ENCODE assay signal across 12 cellular contexts in genomic region chr10:69721690-69722310, GRCh38.
A peak's percentile ranks its signal among the peaks of the same experiment; 100 is the strongest.
DNase-seq lines count a peak whose midpoint lies in the region; ATAC-seq and TF ChIP-seq lines count a peak whose summit lies in the region.
"Had no signal": no experiment of that assay in that cellular context is flagged by ENCODE, and none has a peak within 500 bp of the region (broad histone marks: within the 10 kb centered on the region; RNA-seq: fewer than 3 reads in every experiment).

No MANE protein-coding gene starts in this region.

- H3K9me3 ChIP-seq in endodermal cell (ENCODE audit: control insufficient read depth, low read length), result peaks cover 8% of the 10 kb centered on the region

- H3K4me1 Mint-ChIP-seq in endodermal cell, result peaks cover 25% of the 10 kb centered on the region
- no peaks in the 10 kb centered on the region for H3K4me1 Mint-ChIP-seq in mesothelial cell of epicardium
- no peaks in the 10 kb centered on the region for H3K4me1 Mint-ChIP-seq in T-helper 2 cell treated with Interferon-gamma antibody and Interleukin-4, amounts not matched to agents 5 μg/mL and 100 μg/mL, for 36 hours (ENCODE audit: low read depth)
- H3K4me1 Mint-ChIP-seq: central memory CD8-positive, alpha-beta T cell had no signal

- 74 to 94% methylated on average over 5 to 10 of the region's 10 CpGs for WGBS in endodermal cell (ENCODE audit: insufficient coverage in 1 of 2, insufficient read length in 1 of 2), 2 experiments

- no peak overlapping the region for H3K4me3 ChIP-seq in AG10803 (ENCODE audit: low read length)
- H3K4me3 ChIP-seq in endodermal cell (ENCODE audit: low read length), result no peak overlapping the region

- H3K9me3 Mint-ChIP-seq in endodermal cell (peaks cover 14% of the 10 kb centered on the region), mesothelial cell of epicardium (peaks cover 3% of the 10 kb centered on the region)
- no peaks in the 10 kb centered on the region for H3K9me3 Mint-ChIP-seq in T-helper 2 cell treated with Interferon-gamma antibody and Interleukin-4, amounts not matched to agents 5 μg/mL and 100 μg/mL, for 36 hours
- H3K9me3 Mint-ChIP-seq: activated T-helper 1 cell treated with anti-CD3 and anti-CD28 coated beads, Interleukin-12 subunit alpha, Interleukin-12 subunit beta, Interleukin-2, Interleukin-4 antibody, amounts not matched to agents 30 ng/mL and 10 ng/mL and 1 ng/mL, durations not matched to agents 14 hours and 24 hours and 36 hours; central memory CD8-positive, alpha-beta T cell had no signal

- no peak for ATAC-seq in HG03280 (IDR thresholded peaks at IDR 0.05; ENCODE audit: unreplicated experiment)

- no peak overlapping the region for H3K27ac ChIP-seq in endodermal cell (ENCODE audit: low read depth, low read length)
- H3K27ac ChIP-seq: HL-60 had no signal

- H3K36me3 Mint-ChIP-seq in endodermal cell (ENCODE audit: low read depth) (no peaks in the 10 kb centered on the region), mesothelial cell of epicardium (no peaks in the 10 kb centered on the region)
- no peaks in the 10 kb centered on the region for H3K36me3 Mint-ChIP-seq in T-helper 2 cell treated with Interferon-gamma antibody and Interleukin-4, amounts not matched to agents 5 μg/mL and 100 μg/mL, for 36 hours (ENCODE audit: low read depth)

- H3K27ac Mint-ChIP-seq in endodermal cell, result peak overlapping the region; percentile 72
- H3K27ac Mint-ChIP-seq in mesothelial cell of epicardium, result no peak overlapping the region
- H3K27ac Mint-ChIP-seq in T-helper 2 cell treated with Interferon-gamma antibody and Interleukin-4, amounts not matched to agents 5 μg/mL and 100 μg/mL, for 36 hours, result no peak overlapping the region
- H3K27ac Mint-ChIP-seq: activated T-helper 1 cell treated with anti-CD3 and anti-CD28 coated beads, Interleukin-12 subunit alpha, Interleukin-12 subunit beta, Interleukin-2, Interleukin-4 antibody, amounts not matched to agents 30 ng/mL and 10 ng/mL and 1 ng/mL, durations not matched to agents 14 hours and 24 hours and 36 hours had no signal

- DNase-seq in AG10803 (ENCODE audit: low read depth) (peak; percentile 74), NCI-H2029 (lab: John Stamatoyannopoulos, UW) (peak; percentile 78), endodermal cell (peak; percentile 66), lung microvascular endothelial cell (ENCODE audit: low read depth in 2 of 2) (peak; percentile 41 to 90), mesothelial cell of epicardium (ENCODE audit: low spot score in 2 of 2, unreplicated experiment in 2 of 2) (no peak), OCI-M2 (lab: John Stamatoyannopoulos, UW; ENCODE audit: unreplicated experiment) (no peak)
- no peak for DNase-seq in T-helper 2 cell treated with Interferon-gamma antibody and Interleukin-4, amounts not matched to agents 5 μg/mL and 100 μg/mL, for 36 hours (ENCODE audit: low spot score)
- DNase-seq: NCI-H1436 treated with DMSO at 0.1 percent for 48 hours had no signal

- H3K4me3 Mint-ChIP-seq in endodermal cell (no peak overlapping the region), mesothelial cell of epicardium (no peak overlapping the region)
- no peak overlapping the region for H3K4me3 Mint-ChIP-seq in T-helper 2 cell treated with Interferon-gamma antibody and Interleukin-4, amounts not matched to agents 5 μg/mL and 100 μg/mL, for 36 hours
- H3K4me3 Mint-ChIP-seq: activated T-helper 1 cell treated with anti-CD3 and anti-CD28 coated beads, Interleukin-12 subunit alpha, Interleukin-12 subunit beta, Interleukin-2, Interleukin-4 antibody, amounts not matched to agents 30 ng/mL and 10 ng/mL and 1 ng/mL, durations not matched to agents 14 hours and 24 hours and 36 hours; central memory CD8-positive, alpha-beta T cell had no signal

- no peak overlapping the region for H3K9ac ChIP-seq in endodermal cell (ENCODE audit: extremely low read depth, low read length, poor library complexity, severe bottlenecking)

- H3K4me1 ChIP-seq in endodermal cell (ENCODE audit: control insufficient read depth, insufficient read depth, low read length), result no peaks in the 10 kb centered on the region

- H3K36me3 ChIP-seq in endodermal cell (ENCODE audit: control insufficient read depth, insufficient read depth, low read length), result no peaks in the 10 kb centered on the region

- H3K27me3 Mint-ChIP-seq in endodermal cell (ENCODE audit: insufficient read depth) (peaks cover 11% of the 10 kb centered on the region), mesothelial cell of epicardium (ENCODE audit: low read depth) (peaks cover 25% of the 10 kb centered on the region)
- H3K27me3 Mint-ChIP-seq in T-helper 2 cell treated with Interferon-gamma antibody and Interleukin-4, amounts not matched to agents 5 μg/mL and 100 μg/mL, for 36 hours (ENCODE audit: low read depth), result peaks cover 30% of the 10 kb centered on the region

- TF ChIP-seq CTCF in AG10803 (conservative IDR thresholded peaks at IDR 0.05; ENCODE audit: low read length), result no peak
- no peak for TF ChIP-seq CTCF in endodermal cell (conservative IDR thresholded peaks at IDR 0.05)
- TF ChIP-seq CTCF in mesothelial cell of epicardium (IDR thresholded peaks at IDR 0.05; ENCODE audit: unreplicated experiment), result no peak

- H3K27me3 ChIP-seq in endodermal cell (ENCODE audit: control insufficient read depth, insufficient read depth, low read length, poor library complexity, severe bottlenecking), result no peaks in the 10 kb centered on the region

Comparison
In these comparisons a context has a peak if more than half of its experiments do, and no peak if none do; other contexts are left out.
1. DNase-seq: peak in AG10803 (single experiment), NCI-H2029 (single experiment), endodermal cell (single experiment) and lung microvascular endothelial cell (2 of 2); none in mesothelial cell of epicardium (0 of 2), T-helper 2 cell treated with Interferon-gamma antibody and Interleukin-4, amounts not matched to agents 5 μg/mL and 100 μg/mL, for 36 hours (single experiment) and OCI-M2 (single experiment).